ENCODE assay signal across 10 cellular contexts in the genomic region with DNA sequence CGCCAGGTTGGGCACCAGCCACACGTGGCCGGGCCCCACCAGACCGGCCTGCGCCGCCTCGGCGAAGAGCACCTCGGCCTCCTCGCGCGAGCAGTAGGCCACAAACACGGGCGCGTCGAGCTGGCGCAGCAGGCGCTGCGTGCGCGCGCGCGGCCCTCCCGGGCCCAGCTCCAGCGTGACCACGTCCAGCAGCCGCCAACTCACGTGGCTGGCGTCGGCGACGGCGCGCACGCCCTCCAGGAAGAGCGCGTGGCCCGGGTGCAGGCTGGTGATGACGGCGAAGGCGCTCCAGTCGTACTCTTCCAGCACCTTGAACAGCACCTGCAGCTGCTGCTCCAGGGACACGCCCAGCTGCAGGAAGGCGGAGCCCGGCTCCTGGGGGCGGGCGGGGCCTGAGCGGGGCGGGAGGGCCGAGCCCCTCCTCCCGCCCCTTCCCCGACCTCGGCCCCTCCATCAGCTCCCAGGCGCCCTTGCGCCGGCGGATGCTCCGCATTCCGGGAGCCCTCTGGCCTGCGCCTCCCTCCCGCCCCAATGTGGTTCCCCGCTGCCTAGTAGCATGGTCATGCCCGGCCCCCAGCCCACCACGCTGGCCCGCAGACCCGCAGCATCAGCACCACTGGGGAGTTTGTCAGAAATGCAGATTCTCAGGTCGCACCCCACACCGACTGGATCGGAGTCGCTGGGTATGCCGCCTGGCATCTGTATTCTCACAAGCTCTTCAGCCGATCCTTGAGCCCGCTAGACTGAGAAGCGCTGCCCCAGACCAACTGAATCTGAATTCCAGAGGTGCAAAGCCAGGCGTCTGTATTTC. TPM values are rescaled to one million over a fixed set of nuclear protein-coding genes. Genes with fewer than 3 reads are reported as not detected.
DNase-seq lines count a peak whose midpoint lies in the region; ATAC-seq, FAIRE-seq and TF ChIP-seq lines count a peak whose summit lies in the region.
"Had no signal": no experiment of that assay in that cellular context is flagged by ENCODE, and none has a peak within 500 bp of the region (broad histone marks: within the 10 kb centered on the region; RNA-seq: fewer than 3 reads in every experiment).

No MANE protein-coding gene starts in this region.

- BruUV-seq in endothelial cell of umbilical vein (replicated peaks; lab: Mats Ljungman, UMichigan): no TSS peak

- H3K27ac ChIP-seq in endothelial cell of umbilical vein (ENCODE audit: insufficient read depth, low read depth, low read length): no peak overlapping the region
- H3K27ac ChIP-seq: skin epidermis had no signal

- POLR2A ChIA-PET in HEK293T (lab: Yijun Ruan, JAX) (interaction anchor here (0.6 to 3.3 kb wide), 19 partner anchors 8 to 604 kb away, joined by 3 to 39 read pairs (median 4); a partner anchor contains a TSS), endothelial cell of umbilical vein (lab: Charles Lee) (no interaction called here)

- no peak overlapping the region for H3K4me2 ChIP-seq in endothelial cell of umbilical vein (ENCODE audit: insufficient read depth, low read length)

- TF ChIP-seq POLR2A in endothelial cell of umbilical vein (IDR thresholded peaks at IDR 0.05; ENCODE audit: low read depth, low read length): no peak

- no peaks in the 10 kb centered on the region for H3K4me1 ChIP-seq in endothelial cell of umbilical vein (ENCODE audit: control insufficient read depth, extremely low read depth, insufficient read depth, low read length)

- H4K20me1 ChIP-seq in endothelial cell of umbilical vein (replicated peaks; ENCODE audit: control insufficient read depth, extremely low read depth, insufficient read depth, low read length): no peaks in the 10 kb centered on the region

- DNase-seq in HEK293T (ENCODE audit: extremely low spot score) (peak; percentile 84), endothelial cell of umbilical vein (ENCODE audit: low read depth, low spot score) (no peak)
- peak; percentile 49 to 66 for DNase-seq in activated CD4-positive, alpha-beta T cell treated with anti-CD3 and anti-CD28 coated beads for 4 hours
- DNase-seq in stimulated activated CD4-positive, alpha-beta T cell treated with anti-CD3 and anti-CD28 coated beads, Interleukin-1b, Interleukin-23, amount 100 ng/mL, for 1 hour (ENCODE audit: low read depth in 2 of 2): peak; percentile 25 to 37

- no peak overlapping the region for H2AFZ ChIP-seq in endothelial cell of umbilical vein (ENCODE audit: low read depth, low read length)

- H3K4me3 ChIP-seq in endothelial cell of umbilical vein (replicated peaks in 1 of 3; ENCODE audit: insufficient read depth in 1 of 3, low read depth in 1 of 3, low read length in 3 of 3): no peak overlapping the region
- H3K4me3 ChIP-seq: skin epidermis had no signal

- no peaks in the 10 kb centered on the region for H3K9me1 ChIP-seq in endothelial cell of umbilical vein (replicated peaks; ENCODE audit: control insufficient read depth, extremely low read depth, insufficient read depth, low read length)

- peaks cover 37 to 38% of the 10 kb centered on the region in 2 experiments for H3K27me3 ChIP-seq in endothelial cell of umbilical vein (ENCODE audit: control insufficient read depth in 2 of 2, insufficient read depth in 2 of 2, low read length in 2 of 2)

- dilution Hi-C loops in endothelial cell of umbilical vein (cut with MboI; ENCODE audit: extremely low pct_ligation_motif_present, low sequenced_read_pairs): no loop called here

- no peak for FAIRE-seq in endothelial cell of umbilical vein (lab: Jason Lieb, UNC)

- intact Hi-C loops in endothelial cell of umbilical vein (cut with micrococcal nuclease): no loop called here

- no peaks in the 10 kb centered on the region for H3K79me2 ChIP-seq in endothelial cell of umbilical vein (ENCODE audit: control insufficient read depth, insufficient read depth, low read length)

- no peak for TF ChIP-seq CTCF in endothelial cell of umbilical vein (IDR thresholded peaks at IDR 0.05; ENCODE audit: extremely low read depth in 1 of 2, insufficient read depth in 1 of 2, low read depth in 1 of 2, low read length in 2 of 2)

- no peaks in the 10 kb centered on the region for H3K36me3 ChIP-seq in endothelial cell of umbilical vein (ENCODE audit: control insufficient read depth in 2 of 2, extremely low read depth in 1 of 2, insufficient read depth in 2 of 2, low read length in 2 of 2)

- H3K9me3 ChIP-seq in endothelial cell of umbilical vein (replicated peaks; ENCODE audit: control insufficient read depth, insufficient read depth, low read length): no peaks in the 10 kb centered on the region

- no peak for ATAC-seq in GM21515 (IDR thresholded peaks at IDR 0.05; ENCODE audit: unreplicated experiment)
- no peak for ATAC-seq in HG03045 (IDR thresholded peaks at IDR 0.05; ENCODE audit: unreplicated experiment)
- no peak for ATAC-seq in GM19452 (IDR thresholded peaks at IDR 0.05; ENCODE audit: unreplicated experiment)
- ATAC-seq in HG03469 (IDR thresholded peaks at IDR 0.05; ENCODE audit: unreplicated experiment): no peak

- H3K9ac ChIP-seq in endothelial cell of umbilical vein (replicated peaks; ENCODE audit: extremely low read depth, insufficient read depth, low read length): no peak overlapping the region

- CTCF ChIA-PET in HEK293T (lab: Yijun Ruan, JAX) (interaction anchor here (1.0 to 2.7 kb wide), 3 partner anchors 10 to 12 kb away, joined by 4 to 14 read pairs (median 8); no protein-coding TSS in a partner anchor), endothelial cell of umbilical vein (lab: Charles Lee) (interaction anchor here (1.0 to 2.8 kb wide), 5 partner anchors 10 to 105 kb away, joined by 3 to 16 read pairs (median 6); no protein-coding TSS in a partner anchor)

TF ChIP-seq in HEK293T, 16 proteins besides CTCF, POLR2A, EP300 and RAD21:
- TF ChIP-seq L3MBTL2 (conservative IDR thresholded peaks at IDR 0.05) (peak; percentile 50), BHLHE40 (IDR thresholded peaks at IDR 0.05; ENCODE audit: borderline replicate concordance) (no peak)

TF ChIP-seq in endothelial cell of umbilical vein, 7 proteins besides CTCF, POLR2A, EP300 and RAD21:
- no peak for TF ChIP-seq MYC (IDR thresholded peaks at IDR 0.05; ENCODE audit: low read depth, low read length)
- no peak for TF ChIP-seq POLR2AphosphoS5 (IDR thresholded peaks at IDR 0.05; ENCODE audit: insufficient read depth, low read depth, low read length)
- TF ChIP-seq JUN (IDR thresholded peaks at IDR 0.05; ENCODE audit: borderline replicate concordance, insufficient read depth, insufficient read length, low read depth): no peak
- TF ChIP-seq FOS (IDR thresholded peaks at IDR 0.05; ENCODE audit: borderline replicate concordance, insufficient read depth, low read length): no peak
- peak; percentile 78 for TF ChIP-seq EZH2 (IDR thresholded peaks at IDR 0.05; ENCODE audit: borderline replicate concordance, low read depth, low read length, severe bottlenecking)
- TF ChIP-seq GATA2 (IDR thresholded peaks at IDR 0.05; ENCODE audit: insufficient read depth, insufficient read length, low read depth, low read length): no peak
- TF ChIP-seq, protein P1, sequence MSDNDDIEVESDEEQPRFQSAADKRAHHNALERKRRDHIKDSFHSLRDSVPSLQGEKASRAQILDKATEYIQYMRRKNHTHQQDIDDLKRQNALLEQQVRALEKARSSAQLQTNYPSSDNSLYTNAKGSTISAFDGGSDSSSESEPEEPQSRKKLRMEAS (IDR thresholded peaks at IDR 0.05; ENCODE audit: insufficient read depth, insufficient read length): peak; percentile 65
TF ChIP-seq in endothelial cell of umbilical vein: peak in this region for 2.

RNA-seq across cellular contexts. Expression of a gene that starts 7.2 kb away (rescaled TPM):
- 0.09 and 0.60 TPM in 2 replicates for total RNA-seq in endothelial cell of umbilical vein
- 0.03 and 0.04 TPM in 2 replicates for polyA plus RNA-seq in endothelial cell of umbilical vein
- 0.01 TPM in 2 replicates for polyA plus RNA-seq in endothelial cell of umbilical vein (2011; cell fraction: cytosol; rRNA removed)
- polyA plus RNA-seq in endothelial cell of umbilical vein (2011; cell fraction: nucleus; rRNA removed): 0.17 and 0.25 TPM in 2 replicates
- 0.12 and 0.16 TPM in 2 replicates for polyA plus RNA-seq in endothelial cell of umbilical vein (2012)
- polyA minus RNA-seq in endothelial cell of umbilical vein: 0.04 and 0.15 TPM in 2 replicates
- not detected for polyA minus RNA-seq in endothelial cell of umbilical vein (2011; cell fraction: cytosol; rRNA and poly(A)+ RNA removed)
- 0.10 and 0.14 TPM in 2 replicates for polyA minus RNA-seq in endothelial cell of umbilical vein (2011; cell fraction: nucleus; rRNA and poly(A)+ RNA removed)
- total RNA-seq: RPMI7951 had no signal

RNA-seq across cellular contexts. Expression of a gene that starts 20.4 kb away (rescaled TPM):
- total RNA-seq in endothelial cell of umbilical vein: 30.9 and 33.4 TPM in 2 replicates
- polyA plus RNA-seq in endothelial cell of umbilical vein: 19.7 and 20.4 TPM in 2 replicates
- 17.3 and 21.1 TPM in 2 replicates for polyA plus RNA-seq in endothelial cell of umbilical vein (2011; cell fraction: cytosol; rRNA removed)
- polyA plus RNA-seq in endothelial cell of umbilical vein (2011; cell fraction: nucleus; rRNA removed): 26.4 and 27.8 TPM in 2 replicates
- 29.8 and 35.1 TPM in 2 replicates for polyA plus RNA-seq in endothelial cell of umbilical vein (2012)
- polyA minus RNA-seq in endothelial cell of umbilical vein: 8.5 and 9.8 TPM in 2 replicates
- polyA minus RNA-seq in endothelial cell of umbilical vein (2011; cell fraction: cytosol; rRNA and poly(A)+ RNA removed): 10.9 TPM
- polyA minus RNA-seq in endothelial cell of umbilical vein (2011; cell fraction: nucleus; rRNA and poly(A)+ RNA removed): 6.6 and 8.8 TPM in 2 replicates

RNA-seq across cellular contexts. Expression of a gene that starts 41.0 kb away (rescaled TPM):
- total RNA-seq in endothelial cell of umbilical vein: not detected in 2 replicates
- polyA plus RNA-seq in endothelial cell of umbilical vein: not detected in 2 replicates
- polyA plus RNA-seq in endothelial cell of umbilical vein (2011; cell fraction: cytosol; rRNA removed): not detected in 2 replicates
- not detected in 2 replicates for polyA plus RNA-seq in endothelial cell of umbilical vein (2011; cell fraction: nucleus; rRNA removed)
- polyA plus RNA-seq in endothelial cell of umbilical vein (2012): not detected in 2 replicates
- not detected in 2 replicates for polyA minus RNA-seq in endothelial cell of umbilical vein
- polyA minus RNA-seq in endothelial cell of umbilical vein (2011; cell fraction: cytosol; rRNA and poly(A)+ RNA removed): not detected
- not detected in 2 replicates for polyA minus RNA-seq in endothelial cell of umbilical vein (2011; cell fraction: nucleus; rRNA and poly(A)+ RNA removed)
- total RNA-seq: RPMI7951 had no signal
